18 cellular contexts compared by ENCODE assay signal in genomic region chr1:6019166-6019845, GRCh38. TPM values are rescaled to one million over a fixed set of nuclear protein-coding genes. Genes with fewer than 3 reads are reported as not detected.
DNase-seq lines count a peak whose midpoint lies in the region; ATAC-seq, FAIRE-seq and TF ChIP-seq lines count a peak whose summit lies in the region.
"Had no signal": no experiment of that assay in that cellular context is flagged by ENCODE, and none has a peak within 500 bp of the region (broad histone marks: within the 10 kb centered on the region; RNA-seq: fewer than 3 reads in every experiment).

No MANE protein-coding gene starts in this region.

- no peak overlapping the region for H3K9ac ChIP-seq in kidney (ENCODE audit: low read length in 2 of 2)
- H3K9ac ChIP-seq: GM23248 had no signal

- H3K9me3 ChIP-seq in kidney (ENCODE audit: control insufficient read depth in 1 of 2, low read length in 2 of 2), result no peaks in the 10 kb centered on the region

- H3K27ac Mint-ChIP-seq in activated T-helper 2 cell treated with anti-CD3 and anti-CD28 coated beads, Interferon-gamma antibody, Interleukin-2, Interleukin-4, amounts not matched to agents 10 μg/mL and 5 μg/mL and 100 μg/mL, durations not matched to agents 14 hours and 24 hours and 36 hours, result peak overlapping the region; percentile 11
- H3K27ac Mint-ChIP-seq: CD4-positive, alpha-beta memory T cell had no signal

- peaks cover 29% of the 10 kb centered on the region for H3K36me3 Mint-ChIP-seq in activated T-helper 2 cell treated with anti-CD3 and anti-CD28 coated beads, Interferon-gamma antibody, Interleukin-2, Interleukin-4, amounts not matched to agents 10 μg/mL and 5 μg/mL and 100 μg/mL, durations not matched to agents 14 hours and 24 hours and 36 hours (ENCODE audit: low read depth)

- no peak overlapping the region for H3K4me3 ChIP-seq in kidney (ENCODE audit: low read length in 2 of 2)
- H3K4me3 ChIP-seq: GM23248 had no signal

- H3K4me1 Mint-ChIP-seq in activated T-helper 2 cell treated with anti-CD3 and anti-CD28 coated beads, Interferon-gamma antibody, Interleukin-2, Interleukin-4, amounts not matched to agents 10 μg/mL and 5 μg/mL and 100 μg/mL, durations not matched to agents 14 hours and 24 hours and 36 hours (ENCODE audit: low read depth), result peaks cover 5% of the 10 kb centered on the region

- H3K4me1 ChIP-seq in kidney (ENCODE audit: control insufficient read depth in 1 of 2, insufficient read depth in 1 of 2, low read depth in 1 of 2, low read length in 2 of 2), result no peaks in the 10 kb centered on the region

- ATAC-seq in left ventricle myocardium superior (peak; percentile 30), left cardiac atrium (no peak)

- intact Hi-C loops in left ventricle myocardium superior (cut with micrococcal nuclease), result no loop called here
- intact Hi-C loops in left cardiac atrium (cut with DNase I), result no loop called here
- intact Hi-C loops in activated T-helper 2 cell treated with anti-CD3 and anti-CD28 coated beads, Interferon-gamma antibody, Interleukin-2, Interleukin-4, amounts not matched to agents 10 μg/mL and 5 μg/mL and 100 μg/mL, durations not matched to agents 14 hours and 24 hours and 36 hours (cut with micrococcal nuclease), result no loop called here
- intact Hi-C loops in kidney (cut with DNase I), result no loop called here

- H3K4me3 Mint-ChIP-seq in activated T-helper 2 cell treated with anti-CD3 and anti-CD28 coated beads, Interferon-gamma antibody, Interleukin-2, Interleukin-4, amounts not matched to agents 10 μg/mL and 5 μg/mL and 100 μg/mL, durations not matched to agents 14 hours and 24 hours and 36 hours (ENCODE audit: low read depth), result no peak overlapping the region
- H3K4me3 Mint-ChIP-seq: CD4-positive, alpha-beta memory T cell had no signal

- H3K27ac ChIP-seq in kidney (ENCODE audit: low read depth in 2 of 2, low read length in 2 of 2), result no peak overlapping the region
- H3K27ac ChIP-seq: GM23248 had no signal

- H3K36me3 ChIP-seq in kidney (ENCODE audit: control insufficient read depth in 1 of 2, insufficient read depth in 2 of 2, low read length in 2 of 2), result no peaks in the 10 kb centered on the region

- no peak for FAIRE-seq in kidney (lab: Jason Lieb, UNC)
- FAIRE-seq in D721Med (lab: Jason Lieb, UNC), result no peak
- FAIRE-seq: G401.6, GM12892, H1 had no signal

- TF ChIP-seq CTCF in kidney (IDR thresholded peaks at IDR 0.05; ENCODE audit: borderline replicate concordance, extremely low read depth, insufficient read depth) (no peak), D721Med (IDR thresholded peaks at IDR 0.05; ENCODE audit: insufficient read depth, missing control alignments) (no peak)

- no peaks in the 10 kb centered on the region for H3K27me3 Mint-ChIP-seq in activated T-helper 2 cell treated with anti-CD3 and anti-CD28 coated beads, Interferon-gamma antibody, Interleukin-2, Interleukin-4, amounts not matched to agents 10 μg/mL and 5 μg/mL and 100 μg/mL, durations not matched to agents 14 hours and 24 hours and 36 hours (ENCODE audit: low read depth)
- H3K27me3 Mint-ChIP-seq: CD4-positive, alpha-beta memory T cell had no signal

- DNase-seq in left ventricle myocardium superior, result peak; percentile 46
- DNase-seq in left cardiac atrium, result no peak
- DNase-seq in activated T-helper 2 cell treated with anti-CD3 and anti-CD28 coated beads, Interferon-gamma antibody, Interleukin-2, Interleukin-4, amounts not matched to agents 10 μg/mL and 5 μg/mL and 100 μg/mL, durations not matched to agents 14 hours and 24 hours and 36 hours (ENCODE audit: low spot score), result no peak
- DNase-seq in kidney, result peak; percentile 45
- no peak for DNase-seq in D721Med (ENCODE audit: insufficient read length, low spot score)
- DNase-seq in OCI-M2 (lab: John Stamatoyannopoulos, UW; ENCODE audit: unreplicated experiment), result no peak
- DNase-seq: C1 segment of cervical spinal cord; Calu3; CD4-positive, alpha-beta memory T cell; COR-L47; DMS153; DND-41; GM23248; H7; HCEC 1CT had no signal

- peaks cover 4% of the 10 kb centered on the region for H3K9me3 Mint-ChIP-seq in activated T-helper 2 cell treated with anti-CD3 and anti-CD28 coated beads, Interferon-gamma antibody, Interleukin-2, Interleukin-4, amounts not matched to agents 10 μg/mL and 5 μg/mL and 100 μg/mL, durations not matched to agents 14 hours and 24 hours and 36 hours

RNA-seq across cellular contexts. Expression of gene KCNAB2, which starts 26.4 kb away (rescaled TPM):
- total RNA-seq in left ventricle myocardium superior, result 18.5 TPM
- 10 to 100 TPM; 13.2 to 14.7 TPM for total RNA-seq in left cardiac atrium
- 307 and 312 TPM in 2 replicates for total RNA-seq in activated T-helper 2 cell treated with anti-CD3 and anti-CD28 coated beads, Interferon-gamma antibody, Interleukin-2, Interleukin-4, amounts not matched to agents 10 μg/mL and 5 μg/mL and 100 μg/mL, durations not matched to agents 14 hours and 24 hours and 36 hours
- 28.1 TPM for total RNA-seq in kidney
- polyA plus RNA-seq in kidney (ENCODE audit: insufficient read depth, low read depth, low replicate concordance), result 19.6 TPM

RNA-seq across cellular contexts. Expression of gene NPHP4, which starts 27.1 kb away (rescaled TPM):
- 4.9 TPM for total RNA-seq in left ventricle myocardium superior
- total RNA-seq in left cardiac atrium, result 1 to 10 TPM; 5.1 to 7.3 TPM
- 19.0 and 20.2 TPM in 2 replicates for total RNA-seq in activated T-helper 2 cell treated with anti-CD3 and anti-CD28 coated beads, Interferon-gamma antibody, Interleukin-2, Interleukin-4, amounts not matched to agents 10 μg/mL and 5 μg/mL and 100 μg/mL, durations not matched to agents 14 hours and 24 hours and 36 hours
- total RNA-seq in kidney, result 16.1 TPM
- 2.9 TPM for polyA plus RNA-seq in kidney (ENCODE audit: insufficient read depth, low read depth, low replicate concordance)

Comparison
In these comparisons a context has a peak if more than half of its experiments do, and no peak if none do; other contexts are left out.
1. DNase-seq: peak in left ventricle myocardium superior (single experiment) and kidney (single experiment); none in left cardiac atrium (single experiment), activated T-helper 2 cell treated with anti-CD3 and anti-CD28 coated beads, Interferon-gamma antibody, Interleukin-2, Interleukin-4, amounts not matched to agents 10 μg/mL and 5 μg/mL and 100 μg/mL, durations not matched to agents 14 hours and 24 hours and 36 hours (single experiment), D721Med (single experiment) and OCI-M2 (single experiment).
2. RNA of gene KCNAB2, which starts 26.4 kb away (total RNA-seq): 307 to 312 TPM in activated T-helper 2 cell treated with anti-CD3 and anti-CD28 coated beads, Interferon-gamma antibody, Interleukin-2, Interleukin-4, amounts not matched to agents 10 μg/mL and 5 μg/mL and 100 μg/mL, durations not matched to agents 14 hours and 24 hours and 36 hours; 28.1 TPM in kidney (single experiment), 18.5 TPM in left ventricle myocardium superior (single experiment) and 13.2 to 14.7 TPM in left cardiac atrium; every median in the first group is over 10 times any median in the second.